22 cellular contexts compared by ENCODE assay signal in genomic region chr4:169650227-169650936, GRCh38. TPM values are rescaled to one million over a fixed set of nuclear protein-coding genes. Genes with fewer than 3 reads are reported as not detected.
A peak's percentile ranks its signal among the peaks of the same experiment; 100 is the strongest.
DNase-seq lines count a peak whose midpoint lies in the region; ATAC-seq, FAIRE-seq and TF ChIP-seq lines count a peak whose summit lies in the region.
"Had no signal": no experiment of that assay in that cellular context is flagged by ENCODE, and none has a peak within 500 bp of the region (broad histone marks: within the 10 kb centered on the region; RNA-seq: fewer than 3 reads in every experiment).

No MANE protein-coding gene starts in this region.

- H3K36me3 ChIP-seq in esophagus muscularis mucosa (no peaks in the 10 kb centered on the region), left lung (no peaks in the 10 kb centered on the region), small intestine (ENCODE audit: control insufficient read depth in 2 of 2, insufficient read depth in 2 of 2, low read length in 2 of 2) (no peaks in the 10 kb centered on the region), HAP-1 (replicated peaks) (no peaks in the 10 kb centered on the region)
- H3K36me3 ChIP-seq: upper lobe of right lung had no signal

- ATAC-seq in T-helper 17 cell, result no peak
- peak; percentile 85 for ATAC-seq in left lung
- ATAC-seq: naive thymus-derived CD8-positive, alpha-beta T cell; upper lobe of right lung had no signal

- H3K4me3 Mint-ChIP-seq in T-helper 17 cell, result no peak overlapping the region
- no peak overlapping the region for H3K4me3 Mint-ChIP-seq in activated CD4-positive, alpha-beta memory T cell treated with anti-CD3 and anti-CD28 coated beads for 36 hours
- H3K4me3 Mint-ChIP-seq: activated CD4-positive, alpha-beta T cell treated with anti-CD3 and anti-CD28 coated beads, Interleukin-2, amount 10 ng/mL, durations not matched to agents 24 days and 14 days; activated T-cell treated with anti-CD3 and anti-CD28 coated beads, Interleukin-2, amount 50 U/mL, for 24 hours; mesothelial cell of epicardium; naive thymus-derived CD8-positive, alpha-beta T cell had no signal

- TF ChIP-seq CTCF in esophagus muscularis mucosa (IDR thresholded peaks at IDR 0.05) (no peak), left lung (IDR thresholded peaks at IDR 0.05) (no peak)

- H3K27ac ChIP-seq in esophagus muscularis mucosa (replicated peaks in 1 of 4) (peak overlapping the region; percentile 13 to 66 (median 48)), left lung (peak overlapping the region in 1 of 2 donors; percentile 38), small intestine (ENCODE audit: low read depth in 1 of 2, low read length in 1 of 2) (no peak overlapping the region)
- H3K27ac ChIP-seq: RWPE1, upper lobe of right lung had no signal

- 36% methylated on average over 3 of the region's 3 CpGs for WGBS in esophagus muscularis mucosa
- 18 to 51% (median 36%) methylated on average over 3 of the region's 3 CpGs for WGBS in small intestine, 3 donors

- DNase-seq in T-helper 17 cell (no peak), esophagus muscularis mucosa (ENCODE audit: extremely low spot score) (no peak), left lung (no peak), small intestine (peak; percentile 16), HT-29 (ENCODE audit: low spot score) (no peak), HAP-1 (ENCODE audit: low spot score in 2 of 2) (no peak)
- no peak for DNase-seq in activated CD4-positive, alpha-beta memory T cell treated with anti-CD3 and anti-CD28 coated beads for 36 hours
- DNase-seq: activated CD4-positive, alpha-beta T cell treated with anti-CD3 and anti-CD28 coated beads, Interleukin-2, amount 10 ng/mL, durations not matched to agents 24 days and 14 days; activated T-cell treated with anti-CD3 and anti-CD28 coated beads, Interleukin-2, amount 50 U/mL, for 24 hours; HCEC 1CT; head of caudate nucleus; Karpas-422; naive thymus-derived CD8-positive, alpha-beta T cell; NCI-H446 treated with DMSO at 0.1 percent for 48 hours; SK-N-SH; stimulated activated CD4-positive, alpha-beta T cell treated with anti-CD3 and anti-CD28 coated beads, Interleukin-12 subunit alpha, Interleukin-12 subunit beta, amount 100 ng/mL, for 4 hours; stimulated activated CD4-positive, alpha-beta T cell treated with anti-CD3 and anti-CD28 coated beads, Interleukin-4, amount 100 ng/mL, for 1 hour; T-helper 2 cell; upper lobe of right lung had no signal

- H3K27ac Mint-ChIP-seq in T-helper 17 cell, result peak overlapping the region; percentile 39
- no peak overlapping the region for H3K27ac Mint-ChIP-seq in activated CD4-positive, alpha-beta memory T cell treated with anti-CD3 and anti-CD28 coated beads for 36 hours
- H3K27ac Mint-ChIP-seq: activated CD4-positive, alpha-beta T cell treated with anti-CD3 and anti-CD28 coated beads, Interleukin-2, amount 10 ng/mL, durations not matched to agents 24 days and 14 days; activated T-cell treated with anti-CD3 and anti-CD28 coated beads, Interleukin-2, amount 50 U/mL, for 24 hours; mesothelial cell of epicardium had no signal

- H3K36me3 Mint-ChIP-seq in T-helper 17 cell (ENCODE audit: low read depth), result peaks cover 9% of the 10 kb centered on the region
- H3K36me3 Mint-ChIP-seq in activated CD4-positive, alpha-beta memory T cell treated with anti-CD3 and anti-CD28 coated beads for 36 hours, result peaks cover 14% of the 10 kb centered on the region

- H3K4me1 ChIP-seq in esophagus muscularis mucosa, result peaks cover 4 to 25% (median 24%) of the 10 kb centered on the region in 4 donors
- H3K4me1 ChIP-seq in left lung, result peaks cover 4 to 5% of the 10 kb centered on the region in 2 donors
- H3K4me1 ChIP-seq in small intestine (ENCODE audit: control insufficient read depth in 2 of 2, insufficient read depth in 1 of 2, low read depth in 1 of 2, low read length in 1 of 2), result peaks cover 0 to 3% of the 10 kb centered on the region in 2 donors
- no peaks in the 10 kb centered on the region for H3K4me1 ChIP-seq in HAP-1

- H3K27me3 Mint-ChIP-seq in T-helper 17 cell, result no peaks in the 10 kb centered on the region
- no peaks in the 10 kb centered on the region for H3K27me3 Mint-ChIP-seq in activated CD4-positive, alpha-beta memory T cell treated with anti-CD3 and anti-CD28 coated beads for 36 hours
- H3K27me3 Mint-ChIP-seq: activated CD4-positive, alpha-beta T cell treated with anti-CD3 and anti-CD28 coated beads, Interleukin-2, amount 10 ng/mL, durations not matched to agents 24 days and 14 days; activated T-cell treated with anti-CD3 and anti-CD28 coated beads, Interleukin-2, amount 50 U/mL, for 24 hours; naive thymus-derived CD8-positive, alpha-beta T cell had no signal

- H3K4me3 ChIP-seq in esophagus muscularis mucosa (no peak overlapping the region), left lung (no peak overlapping the region), small intestine (ENCODE audit: low read depth in 1 of 2, low read length in 2 of 2) (no peak overlapping the region), HAP-1 (no peak overlapping the region)
- H3K4me3 ChIP-seq: upper lobe of right lung had no signal

- peak; percentile 23 for FAIRE-seq in small intestine (lab: Jason Lieb, UNC)
- FAIRE-seq: D721Med had no signal

- TF ChIP-seq POLR2A in esophagus muscularis mucosa (IDR thresholded peaks at IDR 0.05; ENCODE audit: low read depth), result no peak

- CTCF ChIA-PET in activated CD4-positive, alpha-beta memory T cell treated with anti-CD3 and anti-CD28 coated beads for 36 hours (lab: Charles Lee), result no interaction called here

- TF ChIP-seq EP300 in esophagus muscularis mucosa (IDR thresholded peaks at IDR 0.05), result no peak

- peaks cover 23% of the 10 kb centered on the region for H3K4me1 Mint-ChIP-seq in T-helper 17 cell
- H3K4me1 Mint-ChIP-seq in activated CD4-positive, alpha-beta memory T cell treated with anti-CD3 and anti-CD28 coated beads for 36 hours (ENCODE audit: low read depth), result peaks cover 18% of the 10 kb centered on the region
- H3K4me1 Mint-ChIP-seq: mesothelial cell of epicardium had no signal

- no peaks in the 10 kb centered on the region for H3K9me3 Mint-ChIP-seq in activated CD4-positive, alpha-beta memory T cell treated with anti-CD3 and anti-CD28 coated beads for 36 hours
- H3K9me3 Mint-ChIP-seq: activated CD4-positive, alpha-beta T cell treated with anti-CD3 and anti-CD28 coated beads, Interleukin-2, amount 10 ng/mL, durations not matched to agents 24 days and 14 days; activated T-cell treated with anti-CD3 and anti-CD28 coated beads, Interleukin-2, amount 50 U/mL, for 24 hours; naive thymus-derived CD8-positive, alpha-beta T cell had no signal

- H3K27me3 ChIP-seq in esophagus muscularis mucosa (no peaks in the 10 kb centered on the region), left lung (no peaks in the 10 kb centered on the region), small intestine (ENCODE audit: control insufficient read depth in 2 of 2, insufficient read depth in 2 of 2, low read length in 2 of 2) (no peaks in the 10 kb centered on the region), HAP-1 (ENCODE audit: low read depth) (no peaks in the 10 kb centered on the region)
- H3K27me3 ChIP-seq: upper lobe of right lung had no signal

- POLR2A ChIA-PET in activated CD4-positive, alpha-beta memory T cell treated with anti-CD3 and anti-CD28 coated beads for 36 hours (lab: Charles Lee), result no interaction called here

- in situ Hi-C loops in HAP-1 (cut with MboI; ENCODE audit: low sequenced_read_pairs), result no loop called here

- no peaks in the 10 kb centered on the region for H3K9me3 ChIP-seq in T-helper 17 cell (ENCODE audit: control insufficient read depth, low read length, poor library complexity, severe bottlenecking)
- H3K9me3 ChIP-seq in esophagus muscularis mucosa, result no peaks in the 10 kb centered on the region
- H3K9me3 ChIP-seq in left lung, result no peaks in the 10 kb centered on the region
- H3K9me3 ChIP-seq in small intestine (ENCODE audit: control insufficient read depth, low read depth), result no peaks in the 10 kb centered on the region
- H3K9me3 ChIP-seq in HAP-1, result no peaks in the 10 kb centered on the region
- H3K9me3 ChIP-seq: SK-N-SH, upper lobe of right lung had no signal

- intact Hi-C loops in esophagus muscularis mucosa (cut with DNase I), result no loop called here
- intact Hi-C loops in left lung (cut with DNase I), result no loop called here
- intact Hi-C loops in activated CD4-positive, alpha-beta memory T cell treated with anti-CD3 and anti-CD28 coated beads for 36 hours (cut with micrococcal nuclease), result no loop called here

RNA-seq across cellular contexts. Expression of gene CLCN3, which starts 30.0 kb away (rescaled TPM):
- total RNA-seq in T-helper 17 cell (10 to 100 TPM; 18.4 to 27.3 TPM), esophagus muscularis mucosa (10 to 100 TPM; 11.2 to 17.7 (median 14.9) TPM), left lung (10 to 100 TPM; 48.1 to 49.4 TPM)
- polyA plus RNA-seq in small intestine, result 10 to 100 TPM in 1 of 3 donors, 1 to 10 TPM in 2; 8.6 to 30.0 (median 8.7) TPM
- total RNA-seq in HT-29 (2014; rRNA removed; shearing (Covaris generic)), result 15.5 and 17.5 TPM in 2 replicates
- total RNA-seq in activated CD4-positive, alpha-beta memory T cell treated with anti-CD3 and anti-CD28 coated beads for 36 hours, result 10 to 100 TPM; 17.3 to 18.6 TPM

RNA-seq across cellular contexts. Expression of gene NEK1, which starts 38.0 kb away (rescaled TPM):
- total RNA-seq in T-helper 17 cell (10 to 100 TPM; 11.8 to 13.5 TPM), esophagus muscularis mucosa (10 to 100 TPM; 10.2 to 15.8 (median 12.9) TPM), left lung (10 to 100 TPM; 13.2 to 14.1 TPM)
- 1 to 10 TPM; 2.7 to 4.4 (median 2.7) TPM for polyA plus RNA-seq in small intestine
- 0.55 and 1.4 TPM in 2 replicates for total RNA-seq in HT-29 (2014; rRNA removed; shearing (Covaris generic))
- total RNA-seq in activated CD4-positive, alpha-beta memory T cell treated with anti-CD3 and anti-CD28 coated beads for 36 hours, result 10 to 100 TPM; 10.7 to 11.4 TPM

Comparison
In these comparisons a context has a peak if more than half of its experiments do, and no peak if none do; other contexts are left out.
1. H3K27ac ChIP-seq: peak in esophagus muscularis mucosa (4 of 4); none in small intestine (0 of 2).